23 cellular contexts compared by ENCODE assay signal in genomic region chr2:225512469-225512868, GRCh38.
"Had no signal": no experiment of that assay in that cellular context is flagged by ENCODE, and none has a peak within 500 bp of the region (broad histone marks: within the 10 kb centered on the region; RNA-seq: fewer than 3 reads in every experiment).

No MANE protein-coding gene starts in this region.

- ATAC-seq: left colon; left ventricle myocardium superior; natural killer cell treated with Interleukin-12 subunit alpha and Interleukin-12 subunit beta and Interleukin-15 and Interleukin-18, amount 100 ng/mL, for 72 hours; stimulated activated effector memory CD8-positive, alpha-beta T cell treated with anti-CD3 and anti-CD28 coated beads, Interleukin-12 subunit alpha, Interleukin-12 subunit beta, amount 100 ng/mL, for 72 hours; stimulated activated naive CD8-positive, alpha-beta T cell treated with anti-CD3 and anti-CD28 coated beads, Interleukin-15, Interleukin-2, amounts not matched to agents 100 U/mL and 50 U/mL, for 24 hours had no signal

- H3K9ac ChIP-seq: neural progenitor cell had no signal

- H3K36me3 ChIP-seq: neural progenitor cell, ovary, right atrium auricular region, tibial artery, upper lobe of right lung had no signal

- H3K27me3 ChIP-seq: neural progenitor cell, ovary, right atrium auricular region, tibial artery, upper lobe of right lung had no signal

- H3K4me2 ChIP-seq: neural progenitor cell had no signal

- H3K27ac ChIP-seq: coronary artery, neural progenitor cell, ovary, right atrium auricular region, tibial artery, upper lobe of right lung had no signal

- H3K4me1 ChIP-seq: neural progenitor cell, right atrium auricular region, tibial artery had no signal

- H3K9me3 ChIP-seq: ovary, right atrium auricular region, tibial artery, upper lobe of right lung had no signal

- H3K4me3 ChIP-seq: coronary artery, lung, neural progenitor cell, ovary, right atrium auricular region, tibial artery, upper lobe of right lung had no signal

- H2AFZ ChIP-seq: neural progenitor cell had no signal

- H3K9me3 Mint-ChIP-seq: endodermal cell; neural progenitor cell; stimulated activated effector memory CD8-positive, alpha-beta T cell treated with anti-CD3 and anti-CD28 coated beads, Interleukin-12 subunit alpha, Interleukin-12 subunit beta, amount 100 ng/mL, for 72 hours had no signal

- DNase-seq: effector CD4-positive, alpha-beta T cell; endodermal cell; erythroblast; foreskin melanocyte; head of caudate nucleus; hippocampal formation; left colon; left ventricle myocardium superior; midbrain; nucleus accumbens; ovary; stimulated activated CD4-positive, alpha-beta T cell treated with anti-CD3 and anti-CD28 coated beads, Interleukin-4, amount 100 ng/mL, for 1 hour; stimulated activated CD8-positive, alpha-beta memory T cell treated with anti-CD3 and anti-CD28 coated beads, Interleukin-4, amount 100 ng/mL, for 48 hours; stimulated activated naive CD8-positive, alpha-beta T cell treated with anti-CD3 and anti-CD28 coated beads, Interleukin-15, Interleukin-2, amounts not matched to agents 100 U/mL and 50 U/mL, for 24 hours; tibial artery; upper lobe of right lung had no signal

- H3K27ac Mint-ChIP-seq: endodermal cell; natural killer cell treated with Interleukin-12 subunit alpha and Interleukin-12 subunit beta and Interleukin-15 and Interleukin-18, amount 100 ng/mL, for 72 hours; neural progenitor cell; stimulated activated effector memory CD8-positive, alpha-beta T cell treated with anti-CD3 and anti-CD28 coated beads, Interleukin-12 subunit alpha, Interleukin-12 subunit beta, amount 100 ng/mL, for 72 hours had no signal

- H3K36me3 Mint-ChIP-seq: natural killer cell treated with Interleukin-12 subunit alpha and Interleukin-12 subunit beta and Interleukin-15 and Interleukin-18, amount 100 ng/mL, for 72 hours; neural progenitor cell; stimulated activated effector memory CD8-positive, alpha-beta T cell treated with anti-CD3 and anti-CD28 coated beads, Interleukin-12 subunit alpha, Interleukin-12 subunit beta, amount 100 ng/mL, for 72 hours had no signal

- H3K4me3 Mint-ChIP-seq: endodermal cell; natural killer cell treated with Interleukin-12 subunit alpha and Interleukin-12 subunit beta and Interleukin-15 and Interleukin-18, amount 100 ng/mL, for 72 hours; neural progenitor cell; stimulated activated effector memory CD8-positive, alpha-beta T cell treated with anti-CD3 and anti-CD28 coated beads, Interleukin-12 subunit alpha, Interleukin-12 subunit beta, amount 100 ng/mL, for 72 hours had no signal

- FAIRE-seq: endothelial cell of umbilical vein had no signal

- H3K4me1 Mint-ChIP-seq: stimulated activated effector memory CD8-positive, alpha-beta T cell treated with anti-CD3 and anti-CD28 coated beads, Interleukin-12 subunit alpha, Interleukin-12 subunit beta, amount 100 ng/mL, for 72 hours had no signal
